In the genomic region with DNA sequence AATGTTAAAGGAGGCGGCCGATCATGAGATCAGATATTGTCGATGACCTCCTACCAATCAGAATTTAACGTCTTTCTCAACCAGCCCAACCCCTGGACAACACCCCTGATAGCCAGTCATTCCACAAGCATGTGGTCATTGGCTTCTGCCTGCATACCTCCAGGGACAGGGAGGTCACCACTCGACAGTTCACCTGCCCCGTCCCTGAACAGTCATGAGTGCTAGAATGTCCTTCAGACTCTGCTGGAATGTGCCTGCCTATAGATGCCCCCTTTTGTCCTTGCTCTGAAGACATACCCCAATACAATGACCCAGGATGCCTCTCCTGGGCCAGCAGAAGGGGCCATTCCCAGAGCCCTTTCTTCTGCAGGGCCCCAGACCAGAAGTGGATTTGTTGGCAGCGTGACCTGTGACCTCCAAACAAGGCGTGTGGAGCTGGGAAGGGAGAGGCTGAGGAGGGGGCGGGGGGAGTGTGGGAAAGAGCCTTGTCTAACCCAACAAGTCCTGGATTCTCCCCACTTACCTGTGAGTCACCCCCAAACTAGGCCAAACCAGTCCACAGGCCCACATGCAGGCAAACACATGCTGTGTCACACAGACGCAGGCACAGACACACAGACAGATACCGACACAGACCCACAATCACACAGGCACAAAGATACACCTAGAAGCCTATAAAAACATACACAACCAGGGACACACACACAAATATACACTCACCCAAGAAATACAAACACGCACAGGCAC, we compare ENCODE assay signal across 14 cellular contexts. TPM values are rescaled to one million over a fixed set of nuclear protein-coding genes. Genes with fewer than 3 reads are reported as not detected.
DNase-seq lines count a peak whose midpoint lies in the region; ATAC-seq, FAIRE-seq and TF ChIP-seq lines count a peak whose summit lies in the region.
"Had no signal": no experiment of that assay in that cellular context is flagged by ENCODE, and none has a peak within 500 bp of the region (broad histone marks: within the 10 kb centered on the region; RNA-seq: fewer than 3 reads in every experiment).

No MANE protein-coding gene starts in this region.

- H3K27ac ChIP-seq in K562 (ENCODE audit: extremely low read depth, low read depth, low read length) = peak overlapping the region; percentile 38; the same call in 1 of the 3 replicates
- no peak overlapping the region for H3K27ac ChIP-seq in esophagus muscularis mucosa (replicated peaks in 1 of 4)
- H3K27ac ChIP-seq: sigmoid colon had no signal

- POLR2A ChIA-PET in K562 (lab: Yijun Ruan, JAX) = interaction anchor here (1.6 kb wide), 1 partner anchor 24 kb away, joined by 6 read pairs; no protein-coding TSS in a partner anchor

- DNase-seq in HCEC 1CT (peak; percentile 40), K562 (ENCODE audit: extremely low read depth in 1 of 4, low spot score in 3 of 4) (peak in 3 of 4 experiments; percentile 46 to 59 (median 54)), nephron progenitor cell (peak; percentile 40), esophagus muscularis mucosa (ENCODE audit: extremely low spot score) (no peak), inferior parietal cortex (ENCODE audit: extremely low spot score) (no peak), sciatic nerve (ENCODE audit: low spot score) (no peak)
- DNase-seq: CD4-positive, CD25-positive, alpha-beta regulatory T cell; NCI-H446; sigmoid colon; stimulated activated naive CD4-positive, alpha-beta T cell had no signal

- TF ChIP-seq RAD21 in K562 (CRISPR knock-in tag; conservative IDR thresholded peaks at IDR 0.05 in 1 of 2, IDR thresholded peaks at IDR 0.05 in 1 of 2) = no peak

- H3K9ac ChIP-seq in K562 (ENCODE audit: insufficient read depth in 1 of 2, low read depth in 2 of 2, low read length in 2 of 2) = peak overlapping the region in 1 of 2 experiments; percentile 29; a peak in 1 of 4 replicates

- H3K27me3 ChIP-seq in K562 (ENCODE audit: control insufficient read depth in 2 of 2, insufficient read depth in 2 of 2, low read length in 2 of 2) = no peaks in the 10 kb centered on the region
- H3K27me3 ChIP-seq in esophagus muscularis mucosa = peaks cover 0 to 37% (median 3%) of the 10 kb centered on the region in 4 donors

- 53% methylated on average over 12 of the region's 12 CpGs for WGBS in K562 (ENCODE audit: insufficient coverage, low coverage, missing lambda C conversion rate)
- WGBS in esophagus muscularis mucosa = 92% methylated on average over 7 of the region's 12 CpGs

- H3K4me2 ChIP-seq in K562 (ENCODE audit: insufficient read depth, low read length) = no peak overlapping the region; the same call in 1 of the 2 replicates

- TF ChIP-seq CTCF in K562 (IDR thresholded peaks at IDR 0.05 in 2 of 3, conservative IDR thresholded peaks at IDR 0.05 in 1 of 3; ENCODE audit: insufficient read depth in 2 of 3, low read depth in 1 of 3, low read length in 3 of 3) = no peak
- TF ChIP-seq CTCF in nephron progenitor cell (IDR thresholded peaks at IDR 0.05) = no peak
- TF ChIP-seq CTCF in esophagus muscularis mucosa (IDR thresholded peaks at IDR 0.05) = no peak

- CTCF ChIA-PET in K562 (lab: Yijun Ruan, JAX; ENCODE audit: low intra/inter-chr PET ratio) = no interaction called here

- TF ChIP-seq EP300 in K562 (IDR thresholded peaks at IDR 0.05; ENCODE audit: low read length) = no peak
- TF ChIP-seq EP300 in esophagus muscularis mucosa (IDR thresholded peaks at IDR 0.05) = no peak

- H3K4me3 ChIP-seq in K562 (no peak overlapping the region), esophagus muscularis mucosa (no peak overlapping the region)
- H3K4me3 ChIP-seq: sigmoid colon had no signal

- no peaks in the 10 kb centered on the region for H3K27me3 Mint-ChIP-seq in nephron progenitor cell (ENCODE audit: low read depth, poor library complexity)
- H3K27me3 Mint-ChIP-seq: CD4-positive, CD25-positive, alpha-beta regulatory T cell had no signal

- H3K9me3 Mint-ChIP-seq in nephron progenitor cell = no peaks in the 10 kb centered on the region
- H3K9me3 Mint-ChIP-seq: activated T-helper 2 cell treated with anti-CD3 and anti-CD28 coated beads, Interferon-gamma antibody, Interleukin-2, Interleukin-4, amounts not matched to agents 10 μg/mL and 5 μg/mL and 100 μg/mL, durations not matched to agents 14 hours and 24 hours and 36 hours; CD4-positive, CD25-positive, alpha-beta regulatory T cell; T-helper 2 cell treated with Interferon-gamma antibody and Interleukin-4, amounts not matched to agents 5 μg/mL and 100 μg/mL, for 36 hours had no signal

- H3K36me3 ChIP-seq in K562 (ENCODE audit: control insufficient read depth, insufficient read depth, low read length) (no peaks in the 10 kb centered on the region), esophagus muscularis mucosa (no peaks in the 10 kb centered on the region)
- H3K36me3 ChIP-seq: sigmoid colon had no signal

- TF ChIP-seq POLR2A in K562 (conservative IDR thresholded peaks at IDR 0.05) (no peak), esophagus muscularis mucosa (IDR thresholded peaks at IDR 0.05; ENCODE audit: low read depth) (no peak)

- FAIRE-seq in K562 (lab: Jason Lieb, UNC) = peak; percentile 57

- ATAC-seq in K562 (peak; percentile 21), sciatic nerve (no peak)

- peak overlapping the region; percentile 15 for H3K4me3 Mint-ChIP-seq in nephron progenitor cell
- H3K4me3 Mint-ChIP-seq: CD4-positive, CD25-positive, alpha-beta regulatory T cell; T-helper 2 cell treated with Interferon-gamma antibody and Interleukin-4, amounts not matched to agents 5 μg/mL and 100 μg/mL, for 36 hours had no signal

- no TSS peak for BruUV-seq in K562 (replicated peaks; lab: Mats Ljungman, UMichigan)

- H3K9me1 ChIP-seq in K562 (ENCODE audit: control insufficient read depth, insufficient read depth, low read length) = no peaks in the 10 kb centered on the region

- no peaks in the 10 kb centered on the region for H4K20me1 ChIP-seq in K562 (replicated peaks; ENCODE audit: control insufficient read depth, insufficient read depth, low read length)

- intact Hi-C loops in K562 (cut with micrococcal nuclease) = no loop called here
- intact Hi-C loops in esophagus muscularis mucosa (cut with DNase I) = no loop called here
- intact Hi-C loops in sciatic nerve (cut with DNase I) = no loop called here

- H3K27ac Mint-ChIP-seq in nephron progenitor cell = peak overlapping the region; percentile 96
- H3K27ac Mint-ChIP-seq: activated T-helper 2 cell treated with anti-CD3 and anti-CD28 coated beads, Interferon-gamma antibody, Interleukin-2, Interleukin-4, amounts not matched to agents 10 μg/mL and 5 μg/mL and 100 μg/mL, durations not matched to agents 14 hours and 24 hours and 36 hours; CD4-positive, CD25-positive, alpha-beta regulatory T cell; T-helper 2 cell treated with Interferon-gamma antibody and Interleukin-4, amounts not matched to agents 5 μg/mL and 100 μg/mL, for 36 hours had no signal

- H3K4me1 ChIP-seq in K562 (replicated peaks in 1 of 2; ENCODE audit: control insufficient read depth in 2 of 2, insufficient read depth in 2 of 2, low read length in 2 of 2) (peaks cover 23 to 31% of the 10 kb centered on the region in 2 experiments), esophagus muscularis mucosa (no peaks in the 10 kb centered on the region)
- H3K4me1 ChIP-seq: sigmoid colon had no signal

- in situ Hi-C loops in K562 (cut with MboI) = no loop called here

- peaks cover 60% of the 10 kb centered on the region for H3K4me1 Mint-ChIP-seq in nephron progenitor cell

- H2AFZ ChIP-seq in K562 (ENCODE audit: low read depth, low read length) = peak overlapping the region; percentile 81

- no peaks in the 10 kb centered on the region for H3K36me3 Mint-ChIP-seq in nephron progenitor cell (ENCODE audit: low read depth)
- H3K36me3 Mint-ChIP-seq: CD4-positive, CD25-positive, alpha-beta regulatory T cell had no signal

- H3K9me3 ChIP-seq in K562 (replicated peaks; ENCODE audit: control insufficient read depth, insufficient read depth, low read depth, low read length) (no peaks in the 10 kb centered on the region), esophagus muscularis mucosa (no peaks in the 10 kb centered on the region)
- H3K9me3 ChIP-seq: sigmoid colon had no signal

- no peaks in the 10 kb centered on the region for H3K79me2 ChIP-seq in K562 (ENCODE audit: control insufficient read depth, insufficient read depth, low read length)

RNA-seq across cellular contexts. Expression of gene CRYBG2, which starts 2.2 kb away (rescaled TPM):
- 7.8 and 10.7 TPM in 2 replicates for total RNA-seq in K562 (2011; cell fraction: chromatin; rRNA removed; ENCODE audit: low replicate concordance)
- total RNA-seq in K562 (2011; cell fraction: nucleolus; rRNA removed) = 10.0 and 10.2 TPM in 2 replicates
- 5.7 and 6.5 TPM in 2 replicates for total RNA-seq in K562 (2011; cell fraction: nucleoplasm; rRNA removed)
- 7.5 and 12.6 TPM in 2 replicates for total RNA-seq in K562 (2014; rRNA removed)
- 1.3 and 2.1 TPM in 2 replicates for total RNA-seq in K562 (2014; rRNA removed; fragmentation: Illumina TruSeq; extraction: Trizol)
- total RNA-seq in K562 (2015; rRNA removed; fragmentation: Illumina TruSeq; extraction: Trizol) = 1.9 and 2.5 TPM in 2 replicates
- total RNA-seq in K562 (2021) = 8.5 and 8.8 TPM in 2 replicates
- 3.3 and 3.8 TPM in 2 replicates for polyA plus RNA-seq in K562 (2011; rRNA removed)
- 4.8 and 8.5 TPM in 2 replicates for polyA plus RNA-seq in K562 (2011; cell fraction: cytosol; rRNA removed)
- 6.5 and 9.6 TPM in 2 replicates for polyA plus RNA-seq in K562 (2011; cell fraction: nucleus; rRNA removed)
- 4.3 and 24.3 TPM in 2 replicates for polyA plus RNA-seq in K562 (2012)
- 3.7 and 5.1 TPM in 2 replicates for polyA plus RNA-seq in K562 (2014; fragmentation: Illumina TruSeq; extraction: Trizol)
- polyA plus RNA-seq in K562 (2014; fragmentation: Nextera tagmentation; extraction: Ambion mirVana) = 1 to 10 TPM in 1 of 2 experiments, under 1 TPM in 1; 0.39 to 2.4 TPM
- polyA plus RNA-seq in K562 (2014; rRNA removed) = 3.1 and 8.1 TPM in 2 replicates
- 1.6 and 1.9 TPM in 2 replicates for polyA minus RNA-seq in K562 (2011; rRNA and poly(A)+ RNA removed)
- polyA minus RNA-seq in K562 (2011; cell fraction: cytosol; rRNA and poly(A)+ RNA removed) = 5.9 and 7.5 TPM in 2 replicates
- polyA minus RNA-seq in K562 (2011; cell fraction: nucleus; rRNA and poly(A)+ RNA removed) = 2.6 and 4.4 TPM in 2 replicates
- total RNA-seq in esophagus muscularis mucosa = under 1 TPM in 2 of 4 donors, not detected in 2; 0.42 to 0.86 TPM
- total RNA-seq in sciatic nerve = not detected
- total RNA-seq: H4 had no signal

RNA-seq across cellular contexts. Expression of gene ZNF683, which starts 20.8 kb away (rescaled TPM):
- not detected in 2 replicates for total RNA-seq in K562 (2011; cell fraction: chromatin; rRNA removed; ENCODE audit: low replicate concordance)
- not detected in 2 replicates for total RNA-seq in K562 (2011; cell fraction: nucleolus; rRNA removed)
- total RNA-seq in K562 (2011; cell fraction: nucleoplasm; rRNA removed) = not detected in 2 replicates
- total RNA-seq in K562 (2014; rRNA removed) (not detected in 2 replicates), K562 (2014; rRNA removed; fragmentation: Illumina TruSeq; extraction: Trizol) (not detected in 2 replicates), K562 (2015; rRNA removed; fragmentation: Illumina TruSeq; extraction: Trizol) (not detected in 2 replicates), K562 (2021) (not detected in 2 replicates), esophagus muscularis mucosa (not detected), sciatic nerve (0.31 TPM)
- polyA plus RNA-seq in K562 (2011; rRNA removed) (not detected in 2 replicates), K562 (2014; fragmentation: Illumina TruSeq; extraction: Trizol) (not detected in 2 replicates), K562 (2014; fragmentation: Nextera tagmentation; extraction: Ambion mirVana) (not detected), K562 (2014; rRNA removed) (not detected in 2 replicates)
- not detected in 2 replicates for polyA plus RNA-seq in K562 (2011; cell fraction: cytosol; rRNA removed)
- polyA plus RNA-seq in K562 (2011; cell fraction: nucleus; rRNA removed) = not detected in 2 replicates
- not detected in 2 replicates for polyA plus RNA-seq in K562 (2012)
- not detected in 2 replicates for polyA minus RNA-seq in K562 (2011; rRNA and poly(A)+ RNA removed)
- not detected in 2 replicates for polyA minus RNA-seq in K562 (2011; cell fraction: cytosol; rRNA and poly(A)+ RNA removed)
- polyA minus RNA-seq in K562 (2011; cell fraction: nucleus; rRNA and poly(A)+ RNA removed) = not detected in 2 replicates
- total RNA-seq: activated T-helper 2 cell treated with anti-CD3 and anti-CD28 coated beads, Interferon-gamma antibody, Interleukin-2, Interleukin-4, amounts not matched to agents 10 μg/mL and 5 μg/mL and 100 μg/mL, durations not matched to agents 14 hours and 24 hours and 36 hours; CD4-positive, CD25-positive, alpha-beta regulatory T cell; H4; left lobe of liver; sigmoid colon had no signal

RNA-seq across cellular contexts. Expression of gene CD52, which starts 34.0 kb away (rescaled TPM):
- total RNA-seq in K562 (2011; cell fraction: chromatin; rRNA removed; ENCODE audit: low replicate concordance) = 26.7 and 65.5 TPM in 2 replicates
- 72.0 and 78.5 TPM in 2 replicates for total RNA-seq in K562 (2011; cell fraction: nucleolus; rRNA removed)
- 50.2 and 55.9 TPM in 2 replicates for total RNA-seq in K562 (2011; cell fraction: nucleoplasm; rRNA removed)
- total RNA-seq in K562 (2014; rRNA removed) = 34.9 and 43.3 TPM in 2 replicates
- total RNA-seq in K562 (2014; rRNA removed; fragmentation: Illumina TruSeq; extraction: Trizol) = 127 TPM in 2 replicates
- 182 and 185 TPM in 2 replicates for total RNA-seq in K562 (2015; rRNA removed; fragmentation: Illumina TruSeq; extraction: Trizol)
- total RNA-seq in K562 (2021) = 70.9 and 90.7 TPM in 2 replicates
- polyA plus RNA-seq in K562 (2011; rRNA removed) = 312 and 418 TPM in 2 replicates
- 457 and 520 TPM in 2 replicates for polyA plus RNA-seq in K562 (2011; cell fraction: cytosol; rRNA removed)
- polyA plus RNA-seq in K562 (2011; cell fraction: nucleus; rRNA removed) = 77.7 and 147 TPM in 2 replicates
- polyA plus RNA-seq in K562 (2012) = 170 and 195 TPM in 2 replicates
- 147 and 173 TPM in 2 replicates for polyA plus RNA-seq in K562 (2014; fragmentation: Illumina TruSeq; extraction: Trizol)
- 100 to 1,000 TPM; 355 to 488 TPM for polyA plus RNA-seq in K562 (2014; fragmentation: Nextera tagmentation; extraction: Ambion mirVana)
- 152 and 198 TPM in 2 replicates for polyA plus RNA-seq in K562 (2014; rRNA removed)
- polyA minus RNA-seq in K562 (2011; rRNA and poly(A)+ RNA removed) = 56.1 and 74.7 TPM in 2 replicates
- polyA minus RNA-seq in K562 (2011; cell fraction: cytosol; rRNA and poly(A)+ RNA removed) = 28.1 and 33.6 TPM in 2 replicates
- 6.9 and 14.1 TPM in 2 replicates for polyA minus RNA-seq in K562 (2011; cell fraction: nucleus; rRNA and poly(A)+ RNA removed)
- total RNA-seq in esophagus muscularis mucosa = 10 to 100 TPM in 1 of 4 donors, 1 to 10 TPM in 2, not detected in 1; 3.8 to 14.0 (median 7.1) TPM
- 13.2 TPM for total RNA-seq in sciatic nerve

RNA-seq across cellular contexts. Expression of gene UBXN11, which starts 45.3 kb away (rescaled TPM):
- total RNA-seq in K562 (2011; cell fraction: chromatin; rRNA removed; ENCODE audit: low replicate concordance) = 26.5 and 67.3 TPM in 2 replicates
- 42.6 and 44.4 TPM in 2 replicates for total RNA-seq in K562 (2011; cell fraction: nucleolus; rRNA removed)
- 37.0 and 39.5 TPM in 2 replicates for total RNA-seq in K562 (2011; cell fraction: nucleoplasm; rRNA removed)
- total RNA-seq in K562 (2014; rRNA removed) (11.3 and 11.5 TPM in 2 replicates), K562 (2014; rRNA removed; fragmentation: Illumina TruSeq; extraction: Trizol) (2.6 and 4.0 TPM in 2 replicates), K562 (2015; rRNA removed; fragmentation: Illumina TruSeq; extraction: Trizol) (8.1 and 8.2 TPM in 2 replicates), K562 (2021) (20.2 and 24.9 TPM in 2 replicates), esophagus muscularis mucosa (10 to 100 TPM in 2 of 4 donors, 1 to 10 TPM in 2; 7.1 to 13.3 (median 10.1) TPM), sciatic nerve (23.1 TPM)
- polyA plus RNA-seq in K562 (2011; rRNA removed) (17.5 and 20.9 TPM in 2 replicates), K562 (2014; fragmentation: Illumina TruSeq; extraction: Trizol) (12.3 and 14.7 TPM in 2 replicates), K562 (2014; fragmentation: Nextera tagmentation; extraction: Ambion mirVana) (1 to 10 TPM in 1 of 2 experiments, under 1 TPM in 1; 0.48 to 2.1 TPM), K562 (2014; rRNA removed) (30.6 and 34.3 TPM in 2 replicates)
- polyA plus RNA-seq in K562 (2011; cell fraction: cytosol; rRNA removed) = 20.1 and 26.4 TPM in 2 replicates
- 134 and 188 TPM in 2 replicates for polyA plus RNA-seq in K562 (2011; cell fraction: nucleus; rRNA removed)
- 23.4 and 28.6 TPM in 2 replicates for polyA plus RNA-seq in K562 (2012)
- 9.3 and 10.4 TPM in 2 replicates for polyA minus RNA-seq in K562 (2011; rRNA and poly(A)+ RNA removed)
- polyA minus RNA-seq in K562 (2011; cell fraction: cytosol; rRNA and poly(A)+ RNA removed) = 7.9 and 8.8 TPM in 2 replicates
- 26.3 and 27.6 TPM in 2 replicates for polyA minus RNA-seq in K562 (2011; cell fraction: nucleus; rRNA and poly(A)+ RNA removed)

RNA-seq across cellular contexts. Expression of gene LIN28A, which starts 58.9 kb away (rescaled TPM):
- 0.51 and 0.97 TPM in 2 replicates for total RNA-seq in K562 (2011; cell fraction: chromatin; rRNA removed; ENCODE audit: low replicate concordance)
- 0.53 and 0.67 TPM in 2 replicates for total RNA-seq in K562 (2011; cell fraction: nucleolus; rRNA removed)
- total RNA-seq in K562 (2011; cell fraction: nucleoplasm; rRNA removed) = 0.81 and 1.5 TPM in 2 replicates
- total RNA-seq in K562 (2014; rRNA removed) (3.1 and 3.8 TPM in 2 replicates), K562 (2014; rRNA removed; fragmentation: Illumina TruSeq; extraction: Trizol) (4.3 and 4.5 TPM in 2 replicates), K562 (2015; rRNA removed; fragmentation: Illumina TruSeq; extraction: Trizol) (4.5 and 5.4 TPM in 2 replicates), K562 (2021) (5.1 TPM in 2 replicates), esophagus muscularis mucosa (not detected), sciatic nerve (not detected)
- polyA plus RNA-seq in K562 (2011; rRNA removed) (0.26 and 5.2 TPM in 2 replicates), K562 (2014; fragmentation: Illumina TruSeq; extraction: Trizol) (3.5 and 3.9 TPM in 2 replicates), K562 (2014; fragmentation: Nextera tagmentation; extraction: Ambion mirVana) (1 to 10 TPM in 1 of 2 experiments, under 1 TPM in 1; 0.80 to 1.0 TPM), K562 (2014; rRNA removed) (2.4 and 3.2 TPM in 2 replicates)
- 0.25 and 1.9 TPM in 2 replicates for polyA plus RNA-seq in K562 (2011; cell fraction: cytosol; rRNA removed)
- polyA plus RNA-seq in K562 (2011; cell fraction: nucleus; rRNA removed) = 0.15 and 1.7 TPM in 2 replicates
- 0.24 and 1.0 TPM in 2 replicates for polyA plus RNA-seq in K562 (2012)
- polyA minus RNA-seq in K562 (2011; rRNA and poly(A)+ RNA removed) = 0.69 and 13.6 TPM in 2 replicates
- polyA minus RNA-seq in K562 (2011; cell fraction: cytosol; rRNA and poly(A)+ RNA removed) = 0.36 and 6.4 TPM in 2 replicates
- polyA minus RNA-seq in K562 (2011; cell fraction: nucleus; rRNA and poly(A)+ RNA removed) = 0.11 and 0.81 TPM in 2 replicates
- total RNA-seq: activated T-helper 2 cell treated with anti-CD3 and anti-CD28 coated beads, Interferon-gamma antibody, Interleukin-2, Interleukin-4, amounts not matched to agents 10 μg/mL and 5 μg/mL and 100 μg/mL, durations not matched to agents 14 hours and 24 hours and 36 hours; CD4-positive, CD25-positive, alpha-beta regulatory T cell; H4; sigmoid colon had no signal
- polyA plus RNA-seq: CD4-positive, CD25-positive, alpha-beta regulatory T cell; sigmoid colon had no signal

Comparison
In these comparisons a context has a peak if more than half of its experiments do, and no peak if none do; other contexts are left out.
1. DNase-seq: peak in HCEC 1CT (single experiment), K562 (3 of 4) and nephron progenitor cell (single experiment); none in esophagus muscularis mucosa (single experiment), inferior parietal cortex (single experiment) and sciatic nerve (single experiment).